In the genomic region with DNA sequence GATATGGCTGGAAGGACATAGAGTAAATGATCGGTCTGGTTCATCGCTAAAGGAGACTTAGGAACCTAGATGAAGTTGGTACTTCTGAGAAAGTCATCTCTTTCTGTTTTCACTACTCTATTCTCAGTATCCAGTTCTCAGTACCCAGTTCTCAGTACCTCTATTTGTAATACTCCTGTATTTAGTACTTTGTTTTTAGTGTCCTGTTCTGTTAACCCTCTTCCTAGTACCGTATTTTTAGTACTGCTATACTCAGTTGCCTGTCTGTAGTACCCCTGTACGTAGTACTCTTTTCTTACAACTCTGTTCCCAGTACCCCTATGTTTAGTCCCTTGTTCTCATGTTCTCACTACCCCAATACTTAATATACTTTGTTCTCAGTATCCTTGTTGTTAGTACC, we compare ENCODE assay signal across 8 cellular contexts. TPM values are rescaled to one million over a fixed set of nuclear protein-coding genes. Genes with fewer than 3 reads are reported as not detected.
DNase-seq lines count a peak whose midpoint lies in the region; ATAC-seq and TF ChIP-seq lines count a peak whose summit lies in the region.

No MANE protein-coding gene starts in this region.

- intact Hi-C loops in Caco-2 (cut with micrococcal nuclease; ENCODE audit: unreplicated experiment) = no loop called here

- POLR2A ChIA-PET in Caco-2 (lab: Charles Lee) = no interaction called here
- POLR2A ChIA-PET in naive thymus-derived CD8-positive, alpha-beta T cell (lab: Charles Lee) = no interaction called here

- peak overlapping the region; percentile 82 for H3K4me3 ChIP-seq in Caco-2 (ENCODE audit: low read depth, low read length)
- H3K4me3 ChIP-seq in astrocyte of the spinal cord (ENCODE audit: low read depth, low read length) = peak overlapping the region; percentile 80

- H3K27me3 ChIP-seq in Caco-2 (replicated peaks; ENCODE audit: control insufficient read depth, insufficient read depth, low read length) = no peaks in the 10 kb centered on the region

- peak overlapping the region; percentile 82 for H3K27ac Mint-ChIP-seq in Caco-2 (ENCODE audit: unreplicated experiment)
- H3K27ac Mint-ChIP-seq in naive thymus-derived CD8-positive, alpha-beta T cell = peak overlapping the region in 9 of 10 donors; percentile 80 to 97 (median 95)

- no peaks in the 10 kb centered on the region for H3K9me3 ChIP-seq in Caco-2

- peaks cover 13% of the 10 kb centered on the region for H3K4me1 Mint-ChIP-seq in Caco-2 (ENCODE audit: low read depth, unreplicated experiment)
- H3K4me1 Mint-ChIP-seq in naive thymus-derived CD8-positive, alpha-beta T cell = peaks cover 27 to 62% (median 56%) of the 10 kb centered on the region in 4 donors

- no peaks in the 10 kb centered on the region for H3K36me3 ChIP-seq in Caco-2 (ENCODE audit: control insufficient read depth, insufficient read depth, low read length)

- H3K9me3 Mint-ChIP-seq in Caco-2 (ENCODE audit: unreplicated experiment) = no peaks in the 10 kb centered on the region
- no peaks in the 10 kb centered on the region for H3K9me3 Mint-ChIP-seq in naive thymus-derived CD8-positive, alpha-beta T cell

- H3K36me3 Mint-ChIP-seq in Caco-2 (ENCODE audit: insufficient read depth, unreplicated experiment) = peaks cover 4% of the 10 kb centered on the region
- peaks cover 0 to 19% (median 0%) of the 10 kb centered on the region in 3 donors for H3K36me3 Mint-ChIP-seq in naive thymus-derived CD8-positive, alpha-beta T cell

- in situ Hi-C loops in astrocyte of the spinal cord (cut with HindIII; ENCODE audit: low sequenced_read_pairs) = no loop called here

- CTCF ChIA-PET in Caco-2 (lab: Charles Lee) = no interaction called here

- H3K27me3 Mint-ChIP-seq in Caco-2 (ENCODE audit: insufficient read depth, unreplicated experiment) = no peaks in the 10 kb centered on the region
- no peaks in the 10 kb centered on the region for H3K27me3 Mint-ChIP-seq in naive thymus-derived CD8-positive, alpha-beta T cell

- BruUV-seq in Caco-2 (replicated peaks; lab: Mats Ljungman, UMichigan) = no TSS peak

- peaks cover 10% of the 10 kb centered on the region for H3K4me1 ChIP-seq in Caco-2

- TF ChIP-seq CTCF in Caco-2 (IDR thresholded peaks at IDR 0.05; ENCODE audit: insufficient read depth in 1 of 2, low read depth in 1 of 2, low read length in 1 of 2, severe bottlenecking in 1 of 2, unreplicated experiment in 1 of 2) = no peak
- TF ChIP-seq CTCF in GM20000 (IDR thresholded peaks at IDR 0.05; ENCODE audit: extremely low read depth, missing control alignments) = no peak
- TF ChIP-seq CTCF in astrocyte of the spinal cord (IDR thresholded peaks at IDR 0.05; ENCODE audit: low read depth, low read length) = no peak

- no peak for DNase-seq in Caco-2
- DNase-seq in GM20000 (ENCODE audit: low spot score) = peak; percentile 57
- peak; percentile 13 for DNase-seq in astrocyte of the spinal cord (ENCODE audit: low read depth, low spot score)
- peak in 1 of 10 donors; percentile 3 for DNase-seq in naive thymus-derived CD8-positive, alpha-beta T cell
- no peak for DNase-seq in stimulated activated CD4-positive, alpha-beta T cell treated with anti-CD3 and anti-CD28 coated beads, Interleukin-1b, Interleukin-23, amount 100 ng/mL, for 48 hours
- no peak for DNase-seq in DMS153 (lab: John Stamatoyannopoulos, UW)

- ATAC-seq in HG03558 (IDR thresholded peaks at IDR 0.05; ENCODE audit: extremely low read depth, unreplicated experiment) = peak; percentile 49
- no peak for ATAC-seq in naive thymus-derived CD8-positive, alpha-beta T cell
- ATAC-seq in HG02840 (IDR thresholded peaks at IDR 0.05; ENCODE audit: low FRiP score, unreplicated experiment) = no peak

- peak overlapping the region; percentile 96 for H3K4me3 Mint-ChIP-seq in Caco-2 (ENCODE audit: unreplicated experiment)
- H3K4me3 Mint-ChIP-seq in naive thymus-derived CD8-positive, alpha-beta T cell = peak overlapping the region; percentile 91 to 98 (median 95)

RNA-seq across cellular contexts. Expression of a gene that starts 1.2 kb away (rescaled TPM):
- 8.7 and 11.5 TPM in 2 replicates for total RNA-seq in Caco-2 (2022)
- total RNA-seq in naive thymus-derived CD8-positive, alpha-beta T cell = 10 to 100 TPM; 12.5 to 14.4 TPM
- 1 to 10 TPM; 1.4 to 3.3 (median 2.4) TPM for polyA plus RNA-seq in naive thymus-derived CD8-positive, alpha-beta T cell

Comparison
In these comparisons a context has a peak if more than half of its experiments do, and no peak if none do; other contexts are left out.
1. DNase-seq: peak in GM20000 (single experiment) and astrocyte of the spinal cord (single experiment); none in Caco-2 (0 of 2), stimulated activated CD4-positive, alpha-beta T cell treated with anti-CD3 and anti-CD28 coated beads, Interleukin-1b, Interleukin-23, amount 100 ng/mL, for 48 hours (single experiment) and DMS153 (single experiment).